Comparison of ENCODE assay signal across 12 cellular contexts in the genomic region with DNA sequence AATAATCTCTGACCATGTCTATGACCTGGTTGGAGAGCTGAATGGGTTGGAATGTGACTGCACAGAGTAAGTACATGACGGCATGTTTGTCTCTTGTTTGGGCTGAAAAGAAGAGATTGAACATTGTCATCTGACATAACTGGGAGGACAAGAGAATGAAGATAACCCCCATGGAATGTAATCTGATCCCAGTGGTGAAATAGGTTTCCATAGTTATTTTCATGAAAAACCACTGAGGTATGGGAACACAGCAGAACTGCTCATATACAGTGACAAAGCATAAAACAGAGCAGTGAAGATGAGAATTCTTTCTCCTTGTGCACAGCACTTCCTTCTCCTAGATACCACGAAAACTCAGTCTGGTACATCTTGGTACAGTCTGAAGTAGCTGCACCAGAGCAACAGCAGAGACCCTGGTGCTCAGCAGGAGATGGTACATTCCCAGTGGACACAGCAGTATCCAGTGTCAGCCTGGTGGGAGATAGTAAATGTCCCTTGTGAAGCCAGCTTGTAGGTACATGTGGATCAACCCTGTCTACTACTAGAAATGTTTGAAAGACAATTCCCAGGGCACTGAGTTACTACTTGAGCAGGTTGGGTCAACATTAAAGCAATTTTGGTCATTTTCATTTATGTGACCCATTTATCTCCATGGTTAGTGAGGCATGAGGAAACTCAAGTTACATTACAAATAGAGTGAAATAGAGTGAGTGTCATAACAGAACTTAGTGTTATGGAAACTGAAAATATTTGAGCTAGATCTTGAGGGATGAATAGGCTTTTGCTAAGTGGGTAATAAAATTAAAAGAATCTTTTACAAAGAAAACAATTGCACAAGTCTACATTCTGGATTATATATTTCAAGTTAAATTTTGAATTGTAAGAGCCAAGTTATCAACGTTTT.
DNase-seq lines count a peak whose midpoint lies in the region; ATAC-seq, FAIRE-seq and TF ChIP-seq lines count a peak whose summit lies in the region.
"Had no signal": no experiment of that assay in that cellular context is flagged by ENCODE, and none has a peak within 500 bp of the region (broad histone marks: within the 10 kb centered on the region; RNA-seq: fewer than 3 reads in every experiment).

No MANE protein-coding gene starts in this region.

- H3K27me3 ChIP-seq in foreskin keratinocyte: no peaks in the 10 kb centered on the region
- H3K27me3 ChIP-seq: MG63 had no signal

- H3K4me2 ChIP-seq in A549: no peak overlapping the region

- H3K4me3 ChIP-seq in A549 (no peak overlapping the region), choroid plexus epithelial cell (ENCODE audit: low read depth, low read length) (no peak overlapping the region)
- H3K4me3 ChIP-seq: MG63 had no signal

- no peak for TF ChIP-seq EP300 in A549 (IDR thresholded peaks at IDR 0.05)

- CTCF ChIA-PET in A549 (lab: Yijun Ruan, JAX): no interaction called here

- POLR2A ChIA-PET in A549 (lab: Yijun Ruan, JAX): interaction anchor here (0.6 kb wide), 1 partner anchor 121 kb away, joined by 3 read pairs; no protein-coding TSS in a partner anchor

- intact Hi-C loops in cardiac septum (cut with DNase I): no loop called here

- no peak overlapping the region for H3K27ac Mint-ChIP-seq in progenitor cell of endocrine pancreas
- H3K27ac Mint-ChIP-seq: activated naive CD4-positive, alpha-beta T cell treated with anti-CD3 and anti-CD28 coated beads for 36 hours had no signal

- no peaks in the 10 kb centered on the region for H3K27me3 Mint-ChIP-seq in progenitor cell of endocrine pancreas

- no peak for TF ChIP-seq POLR2A in A549 (IDR thresholded peaks at IDR 0.05; ENCODE audit: low read length)

- 55% methylated on average over 3 of the region's 3 CpGs for WGBS in A549 (ENCODE audit: missing lambda C conversion rate)

- no peaks in the 10 kb centered on the region for H3K36me3 Mint-ChIP-seq in progenitor cell of endocrine pancreas (ENCODE audit: insufficient read depth)

- H3K4me1 Mint-ChIP-seq in progenitor cell of endocrine pancreas (ENCODE audit: low read depth): peaks cover 12% of the 10 kb centered on the region

- H3K27ac ChIP-seq in A549 (no peak overlapping the region), foreskin keratinocyte (no peak overlapping the region)
- H3K27ac ChIP-seq: parathyroid adenoma had no signal

- H3K9me3 ChIP-seq in A549: no peaks in the 10 kb centered on the region
- H3K9me3 ChIP-seq: MG63 had no signal

- H3K4me1 ChIP-seq in A549 (0 out of 3 replicates have a peak, but pooled peaks cover 4% of the 10 kb centered on the region), foreskin keratinocyte (no peaks in the 10 kb centered on the region)
- H3K4me1 ChIP-seq: parathyroid adenoma had no signal

- no peak for TF ChIP-seq CTCF in A549 (IDR thresholded peaks at IDR 0.05)
- no peak for TF ChIP-seq CTCF in choroid plexus epithelial cell (conservative IDR thresholded peaks at IDR 0.05; ENCODE audit: low read depth, low read length)
- TF ChIP-seq CTCF in foreskin keratinocyte (conservative IDR thresholded peaks at IDR 0.05): no peak
- TF ChIP-seq CTCF in progenitor cell of endocrine pancreas (IDR thresholded peaks at IDR 0.05; ENCODE audit: unreplicated experiment): no peak

- TF ChIP-seq RAD21 in A549 (conservative IDR thresholded peaks at IDR 0.05 in 1 of 2, IDR thresholded peaks at IDR 0.05 in 1 of 2): no peak

- DNase-seq in A549 (ENCODE audit: low read depth in 1 of 2, low spot score in 1 of 2) (peak in 1 of 2 experiments; percentile 12), choroid plexus epithelial cell (ENCODE audit: low read depth) (peak; percentile 89), cardiac septum (ENCODE audit: low spot score) (no peak), foreskin keratinocyte (no peak), progenitor cell of endocrine pancreas (ENCODE audit: low spot score, unreplicated experiment) (no peak)
- DNase-seq in stimulated activated CD4-positive, alpha-beta T cell treated with anti-CD3 and anti-CD28 coated beads, Interleukin-1b, Interleukin-23, amount 100 ng/mL, for 48 hours: no peak
- DNase-seq: activated naive CD4-positive, alpha-beta T cell treated with anti-CD3 and anti-CD28 coated beads for 36 hours; MG63; T-helper 2 cell had no signal

- H3K9me3 Mint-ChIP-seq in progenitor cell of endocrine pancreas (ENCODE audit: low read depth): no peaks in the 10 kb centered on the region
- H3K9me3 Mint-ChIP-seq: activated naive CD4-positive, alpha-beta T cell treated with anti-CD3 and anti-CD28 coated beads for 36 hours had no signal

- FAIRE-seq in A549 (lab: Jason Lieb, UNC): peak; percentile 46

- peak in 1 of 2 experiments; percentile 33; a peak in 2 of 6 replicates for ATAC-seq in A549
- peak; percentile 71 for ATAC-seq in GM18870 (IDR thresholded peaks at IDR 0.05; ENCODE audit: unreplicated experiment)
- peak; percentile 73 for ATAC-seq in HG03442 (IDR thresholded peaks at IDR 0.05; ENCODE audit: unreplicated experiment)
- no peak for ATAC-seq in foreskin keratinocyte

- H3K4me3 Mint-ChIP-seq in progenitor cell of endocrine pancreas (ENCODE audit: low read depth): no peak overlapping the region
- H3K4me3 Mint-ChIP-seq: activated naive CD4-positive, alpha-beta T cell treated with anti-CD3 and anti-CD28 coated beads for 36 hours had no signal

TF ChIP-seq in A549, 52 proteins besides CTCF, POLR2A, EP300 and RAD21 (continues in another document):
- TF ChIP-seq SMC3 (IDR thresholded peaks at IDR 0.05) (no peak), MYC (IDR thresholded peaks at IDR 0.05; ENCODE audit: borderline replicate concordance, low read length) (no peak), MAFK (IDR thresholded peaks at IDR 0.05; ENCODE audit: partially characterized antibody) (no peak), HOXA7 (CRISPR knock-in tag; IDR thresholded peaks at IDR 0.05) (no peak), EHMT2 (IDR thresholded peaks at IDR 0.05; ENCODE audit: low read depth) (no peak), RNF2 (IDR thresholded peaks at IDR 0.05; ENCODE audit: borderline replicate concordance, low read depth) (no peak), BCL3 (IDR thresholded peaks at IDR 0.05) (no peak), HEYL (CRISPR knock-in tag; IDR thresholded peaks at IDR 0.05) (no peak), HMGXB4 (CRISPR knock-in tag; IDR thresholded peaks at IDR 0.05; ENCODE audit: borderline replicate concordance) (no peak), EHF (CRISPR knock-in tag; IDR thresholded peaks at IDR 0.05) (no peak), GATA3 (IDR thresholded peaks at IDR 0.05; ENCODE audit: borderline replicate concordance) (no peak), JUN (IDR thresholded peaks at IDR 0.05) (no peak), HOXB5 (CRISPR knock-in tag; IDR thresholded peaks at IDR 0.05) (no peak), FOSB (CRISPR knock-in tag; IDR thresholded peaks at IDR 0.05) (no peak), HOXB13 (CRISPR knock-in tag; IDR thresholded peaks at IDR 0.05; ENCODE audit: low read depth) (no peak)
- TF ChIP-seq, protein P1, sequence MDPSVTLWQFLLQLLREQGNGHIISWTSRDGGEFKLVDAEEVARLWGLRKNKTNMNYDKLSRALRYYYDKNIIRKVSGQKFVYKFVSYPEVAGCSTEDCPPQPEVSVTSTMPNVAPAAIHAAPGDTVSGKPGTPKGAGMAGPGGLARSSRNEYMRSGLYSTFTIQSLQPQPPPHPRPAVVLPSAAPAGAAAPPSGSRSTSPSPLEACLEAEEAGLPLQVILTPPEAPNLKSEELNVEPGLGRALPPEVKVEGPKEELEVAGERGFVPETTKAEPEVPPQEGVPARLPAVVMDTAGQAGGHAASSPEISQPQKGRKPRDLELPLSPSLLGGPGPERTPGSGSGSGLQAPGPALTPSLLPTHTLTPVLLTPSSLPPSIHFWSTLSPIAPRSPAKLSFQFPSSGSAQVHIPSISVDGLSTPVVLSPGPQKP (IDR thresholded peaks at IDR 0.05; ENCODE audit: low read depth, low read length): no peak
- TF ChIP-seq, protein P2, sequence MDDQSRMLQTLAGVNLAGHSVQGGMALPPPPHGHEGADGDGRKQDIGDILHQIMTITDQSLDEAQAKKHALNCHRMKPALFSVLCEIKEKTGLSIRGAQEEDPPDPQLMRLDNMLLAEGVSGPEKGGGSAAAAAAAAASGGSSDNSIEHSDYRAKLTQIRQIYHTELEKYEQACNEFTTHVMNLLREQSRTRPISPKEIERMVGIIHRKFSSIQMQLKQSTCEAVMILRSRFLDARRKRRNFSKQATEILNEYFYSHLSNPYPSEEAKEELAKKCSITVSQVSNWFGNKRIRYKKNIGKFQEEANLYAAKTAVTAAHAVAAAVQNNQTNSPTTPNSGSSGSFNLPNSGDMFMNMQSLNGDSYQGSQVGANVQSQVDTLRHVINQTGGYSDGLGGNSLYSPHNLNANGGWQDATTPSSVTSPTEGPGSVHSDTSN (IDR thresholded peaks at IDR 0.05): no peak
- TF ChIP-seq, protein P3, sequence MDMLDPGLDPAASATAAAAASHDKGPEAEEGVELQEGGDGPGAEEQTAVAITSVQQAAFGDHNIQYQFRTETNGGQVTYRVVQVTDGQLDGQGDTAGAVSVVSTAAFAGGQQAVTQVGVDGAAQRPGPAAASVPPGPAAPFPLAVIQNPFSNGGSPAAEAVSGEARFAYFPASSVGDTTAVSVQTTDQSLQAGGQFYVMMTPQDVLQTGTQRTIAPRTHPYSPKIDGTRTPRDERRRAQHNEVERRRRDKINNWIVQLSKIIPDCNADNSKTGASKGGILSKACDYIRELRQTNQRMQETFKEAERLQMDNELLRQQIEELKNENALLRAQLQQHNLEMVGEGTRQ (IDR thresholded peaks at IDR 0.05): no peak
